1 cellular context compared by ENCODE assay signal in the genomic region with DNA sequence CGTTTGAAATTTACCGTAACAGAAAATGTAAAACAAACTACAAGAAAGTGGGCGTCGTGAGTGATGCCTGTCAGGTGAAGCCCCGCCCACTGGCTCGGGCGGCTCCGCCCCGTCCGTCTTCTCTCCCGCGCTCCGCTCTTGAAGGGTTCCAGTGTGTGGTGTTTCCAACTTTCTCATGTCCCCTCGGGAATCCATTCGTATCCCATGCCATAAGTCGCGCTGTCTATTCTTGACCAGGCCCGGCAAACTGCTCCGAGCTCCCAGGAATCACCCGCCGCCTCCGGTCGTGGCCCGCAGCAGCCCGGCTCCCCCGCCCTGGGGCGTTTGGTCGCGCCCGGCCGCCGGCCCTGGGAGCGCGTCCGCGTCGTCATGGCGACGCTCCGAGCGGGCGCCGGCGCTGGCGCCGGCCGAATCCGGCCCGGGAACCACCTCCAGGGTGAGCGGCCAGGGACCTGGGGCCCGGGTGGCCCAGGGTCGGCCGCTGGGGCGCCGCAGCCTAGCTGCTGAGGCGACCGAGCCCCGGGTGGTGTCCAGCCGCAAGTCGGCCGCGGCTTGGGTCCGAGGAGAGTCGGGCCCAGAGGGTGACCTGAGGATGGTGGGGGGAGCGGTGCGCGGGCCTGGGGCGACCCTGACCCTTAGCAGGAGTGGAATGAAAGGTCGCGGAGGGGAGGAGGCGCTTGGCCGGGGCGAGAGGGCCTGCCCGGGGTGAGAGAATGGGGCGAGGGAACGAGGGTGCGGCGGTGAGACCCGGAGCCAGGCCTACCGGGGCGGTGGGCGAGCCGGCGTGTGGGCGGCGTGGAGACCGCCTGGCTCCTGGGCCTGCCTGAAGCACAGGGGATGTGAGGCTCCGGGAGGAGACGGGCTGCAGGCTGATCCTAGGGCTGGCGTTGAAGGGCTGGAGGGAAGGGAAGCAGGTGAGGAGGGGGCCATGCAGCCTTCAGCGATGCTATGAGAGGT.
TF ChIP-seq lines count a peak whose summit lies in the region.

A gene (plus strand): TSS at position 375 of the 957 bp plus-strand sequence. CDS start 1,683 bp downstream, outside the sequence.

TF ChIP-seq in HepG2, 621 proteins besides CTCF, POLR2A, EP300 and RAD21 (continued from another document and continues in another):
- TF ChIP-seq, protein P1, sequence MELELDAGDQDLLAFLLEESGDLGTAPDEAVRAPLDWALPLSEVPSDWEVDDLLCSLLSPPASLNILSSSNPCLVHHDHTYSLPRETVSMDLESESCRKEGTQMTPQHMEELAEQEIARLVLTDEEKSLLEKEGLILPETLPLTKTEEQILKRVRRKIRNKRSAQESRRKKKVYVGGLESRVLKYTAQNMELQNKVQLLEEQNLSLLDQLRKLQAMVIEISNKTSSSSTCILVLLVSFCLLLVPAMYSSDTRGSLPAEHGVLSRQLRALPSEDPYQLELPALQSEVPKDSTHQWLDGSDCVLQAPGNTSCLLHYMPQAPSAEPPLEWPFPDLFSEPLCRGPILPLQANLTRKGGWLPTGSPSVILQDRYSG (CRISPR knock-in tag; IDR thresholded peaks at IDR 0.05), result no peak
- TF ChIP-seq, protein P2, sequence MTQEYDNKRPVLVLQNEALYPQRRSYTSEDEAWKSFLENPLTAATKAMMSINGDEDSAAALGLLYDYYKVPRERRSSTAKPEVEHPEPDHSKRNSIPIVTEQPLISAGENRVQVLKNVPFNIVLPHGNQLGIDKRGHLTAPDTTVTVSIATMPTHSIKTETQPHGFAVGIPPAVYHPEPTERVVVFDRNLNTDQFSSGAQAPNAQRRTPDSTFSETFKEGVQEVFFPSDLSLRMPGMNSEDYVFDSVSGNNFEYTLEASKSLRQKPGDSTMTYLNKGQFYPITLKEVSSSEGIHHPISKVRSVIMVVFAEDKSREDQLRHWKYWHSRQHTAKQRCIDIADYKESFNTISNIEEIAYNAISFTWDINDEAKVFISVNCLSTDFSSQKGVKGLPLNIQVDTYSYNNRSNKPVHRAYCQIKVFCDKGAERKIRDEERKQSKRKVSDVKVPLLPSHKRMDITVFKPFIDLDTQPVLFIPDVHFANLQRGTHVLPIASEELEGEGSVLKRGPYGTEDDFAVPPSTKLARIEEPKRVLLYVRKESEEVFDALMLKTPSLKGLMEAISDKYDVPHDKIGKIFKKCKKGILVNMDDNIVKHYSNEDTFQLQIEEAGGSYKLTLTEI (CRISPR knock-in tag; conservative IDR thresholded peaks at IDR 0.05), result no peak
- TF ChIP-seq ZKSCAN1 (IDR thresholded peaks at IDR 0.05; ENCODE audit: low read length) (no peak), ZNF263 (CRISPR knock-in tag; IDR thresholded peaks at IDR 0.05) (no peak), ZMYM3 (CRISPR knock-in tag; IDR thresholded peaks at IDR 0.05) (no peak), RAD51 (IDR thresholded peaks at IDR 0.05; ENCODE audit: borderline replicate concordance) (no peak), ZNF549 (CRISPR knock-in tag; IDR thresholded peaks at IDR 0.05) (no peak), ZBTB7A (CRISPR knock-in tag; IDR thresholded peaks at IDR 0.05) (0 out of 2 replicates have a peak, but pooled peaks have one; percentile 17), ZSCAN31 (CRISPR knock-in tag; IDR thresholded peaks at IDR 0.05; ENCODE audit: low read depth) (peak; percentile 49; the same call in 1 of the 2 replicates), MAFG (CRISPR knock-in tag; IDR thresholded peaks at IDR 0.05) (no peak), ZC3H13 (CRISPR knock-in tag; IDR thresholded peaks at IDR 0.05) (no peak), DPF2 (CRISPR knock-in tag; IDR thresholded peaks at IDR 0.05; ENCODE audit: borderline replicate concordance, low read depth) (no peak), SYNCRIP (IDR thresholded peaks at IDR 0.05; ENCODE audit: insufficient read depth, low read depth, low read length) (no peak), ZNF670 (CRISPR knock-in tag; IDR thresholded peaks at IDR 0.05; ENCODE audit: borderline replicate concordance) (no peak), HOXA9 (CRISPR knock-in tag; IDR thresholded peaks at IDR 0.05; ENCODE audit: borderline replicate concordance) (no peak), SNRNP70 (IDR thresholded peaks at IDR 0.05; ENCODE audit: low read depth, low read length) (no peak), TCF12 (IDR thresholded peaks at IDR 0.05) (no peak), TCF12 (CRISPR knock-in tag; IDR thresholded peaks at IDR 0.05) (no peak), ATAD3A (CRISPR knock-in tag; IDR thresholded peaks at IDR 0.05) (no peak), ZKSCAN8 (CRISPR knock-in tag; IDR thresholded peaks at IDR 0.05; ENCODE audit: borderline replicate concordance) (0 out of 2 replicates have a peak, but pooled peaks have one; percentile 19), ZNF331 (CRISPR knock-in tag; IDR thresholded peaks at IDR 0.05) (no peak), ZNF225 (CRISPR knock-in tag; IDR thresholded peaks at IDR 0.05) (no peak), ZNF562 (CRISPR knock-in tag; IDR thresholded peaks at IDR 0.05; ENCODE audit: borderline replicate concordance) (no peak)
- TF ChIP-seq, protein P3, sequence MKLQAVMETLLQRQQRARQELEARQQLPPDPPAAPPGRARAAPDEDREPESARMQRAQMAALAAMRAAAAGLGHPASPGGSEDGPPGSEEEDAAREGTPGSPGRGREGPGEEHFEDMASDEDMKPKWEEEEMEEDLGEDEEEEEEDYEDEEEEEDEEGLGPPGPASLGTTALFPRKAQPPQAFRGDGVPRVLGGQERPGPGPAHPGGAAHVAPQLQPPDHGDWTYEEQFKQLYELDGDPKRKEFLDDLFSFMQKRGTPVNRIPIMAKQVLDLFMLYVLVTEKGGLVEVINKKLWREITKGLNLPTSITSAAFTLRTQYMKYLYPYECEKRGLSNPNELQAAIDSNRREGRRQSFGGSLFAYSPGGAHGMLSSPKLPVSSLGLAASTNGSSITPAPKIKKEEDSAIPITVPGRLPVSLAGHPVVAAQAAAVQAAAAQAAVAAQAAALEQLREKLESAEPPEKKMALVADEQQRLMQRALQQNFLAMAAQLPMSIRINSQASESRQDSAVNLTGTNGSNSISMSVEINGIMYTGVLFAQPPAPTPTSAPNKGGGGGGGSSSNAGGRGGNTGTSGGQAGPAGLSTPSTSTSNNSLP (IDR thresholded peaks at IDR 0.05; ENCODE audit: low read depth, low read length), result no peak
- TF ChIP-seq, protein P4, sequence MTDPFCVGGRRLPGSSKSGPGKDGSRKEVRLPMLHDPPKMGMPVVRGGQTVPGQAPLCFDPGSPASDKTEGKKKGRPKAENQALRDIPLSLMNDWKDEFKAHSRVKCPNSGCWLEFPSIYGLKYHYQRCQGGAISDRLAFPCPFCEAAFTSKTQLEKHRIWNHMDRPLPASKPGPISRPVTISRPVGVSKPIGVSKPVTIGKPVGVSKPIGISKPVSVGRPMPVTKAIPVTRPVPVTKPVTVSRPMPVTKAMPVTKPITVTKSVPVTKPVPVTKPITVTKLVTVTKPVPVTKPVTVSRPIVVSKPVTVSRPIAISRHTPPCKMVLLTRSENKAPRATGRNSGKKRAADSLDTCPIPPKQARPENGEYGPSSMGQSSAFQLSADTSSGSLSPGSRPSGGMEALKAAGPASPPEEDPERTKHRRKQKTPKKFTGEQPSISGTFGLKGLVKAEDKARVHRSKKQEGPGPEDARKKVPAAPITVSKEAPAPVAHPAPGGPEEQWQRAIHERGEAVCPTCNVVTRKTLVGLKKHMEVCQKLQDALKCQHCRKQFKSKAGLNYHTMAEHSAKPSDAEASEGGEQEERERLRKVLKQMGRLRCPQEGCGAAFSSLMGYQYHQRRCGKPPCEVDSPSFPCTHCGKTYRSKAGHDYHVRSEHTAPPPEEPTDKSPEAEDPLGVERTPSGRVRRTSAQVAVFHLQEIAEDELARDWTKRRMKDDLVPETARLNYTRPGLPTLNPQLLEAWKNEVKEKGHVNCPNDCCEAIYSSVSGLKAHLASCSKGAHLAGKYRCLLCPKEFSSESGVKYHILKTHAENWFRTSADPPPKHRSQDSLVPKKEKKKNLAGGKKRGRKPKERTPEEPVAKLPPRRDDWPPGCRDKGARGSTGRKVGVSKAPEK (CRISPR knock-in tag; IDR thresholded peaks at IDR 0.05; ENCODE audit: borderline replicate concordance), result no peak
- TF ChIP-seq, protein P5, sequence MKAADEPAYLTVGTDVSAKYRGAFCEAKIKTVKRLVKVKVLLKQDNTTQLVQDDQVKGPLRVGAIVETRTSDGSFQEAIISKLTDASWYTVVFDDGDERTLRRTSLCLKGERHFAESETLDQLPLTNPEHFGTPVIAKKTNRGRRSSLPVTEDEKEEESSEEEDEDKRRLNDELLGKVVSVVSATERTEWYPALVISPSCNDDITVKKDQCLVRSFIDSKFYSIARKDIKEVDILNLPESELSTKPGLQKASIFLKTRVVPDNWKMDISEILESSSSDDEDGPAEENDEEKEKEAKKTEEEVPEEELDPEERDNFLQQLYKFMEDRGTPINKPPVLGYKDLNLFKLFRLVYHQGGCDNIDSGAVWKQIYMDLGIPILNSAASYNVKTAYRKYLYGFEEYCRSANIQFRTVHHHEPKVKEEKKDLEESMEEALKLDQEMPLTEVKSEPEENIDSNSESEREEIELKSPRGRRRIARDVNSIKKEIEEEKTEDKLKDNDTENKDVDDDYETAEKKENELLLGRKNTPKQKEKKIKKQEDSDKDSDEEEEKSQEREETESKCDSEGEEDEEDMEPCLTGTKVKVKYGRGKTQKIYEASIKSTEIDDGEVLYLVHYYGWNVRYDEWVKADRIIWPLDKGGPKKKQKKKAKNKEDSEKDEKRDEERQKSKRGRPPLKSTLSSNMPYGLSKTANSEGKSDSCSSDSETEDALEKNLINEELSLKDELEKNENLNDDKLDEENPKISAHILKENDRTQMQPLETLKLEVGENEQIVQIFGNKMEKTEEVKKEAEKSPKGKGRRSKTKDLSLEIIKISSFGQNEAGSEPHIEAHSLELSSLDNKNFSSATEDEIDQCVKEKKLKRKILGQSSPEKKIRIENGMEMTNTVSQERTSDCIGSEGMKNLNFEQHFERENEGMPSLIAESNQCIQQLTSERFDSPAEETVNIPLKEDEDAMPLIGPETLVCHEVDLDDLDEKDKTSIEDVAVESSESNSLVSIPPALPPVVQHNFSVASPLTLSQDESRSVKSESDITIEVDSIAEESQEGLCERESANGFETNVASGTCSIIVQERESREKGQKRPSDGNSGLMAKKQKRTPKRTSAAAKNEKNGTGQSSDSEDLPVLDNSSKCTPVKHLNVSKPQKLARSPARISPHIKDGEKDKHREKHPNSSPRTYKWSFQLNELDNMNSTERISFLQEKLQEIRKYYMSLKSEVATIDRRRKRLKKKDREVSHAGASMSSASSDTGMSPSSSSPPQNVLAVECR (CRISPR knock-in tag; IDR thresholded peaks at IDR 0.05; ENCODE audit: borderline replicate concordance), result peak; percentile 70; the same call in 1 of the 2 replicates
- TF ChIP-seq, protein P6, sequence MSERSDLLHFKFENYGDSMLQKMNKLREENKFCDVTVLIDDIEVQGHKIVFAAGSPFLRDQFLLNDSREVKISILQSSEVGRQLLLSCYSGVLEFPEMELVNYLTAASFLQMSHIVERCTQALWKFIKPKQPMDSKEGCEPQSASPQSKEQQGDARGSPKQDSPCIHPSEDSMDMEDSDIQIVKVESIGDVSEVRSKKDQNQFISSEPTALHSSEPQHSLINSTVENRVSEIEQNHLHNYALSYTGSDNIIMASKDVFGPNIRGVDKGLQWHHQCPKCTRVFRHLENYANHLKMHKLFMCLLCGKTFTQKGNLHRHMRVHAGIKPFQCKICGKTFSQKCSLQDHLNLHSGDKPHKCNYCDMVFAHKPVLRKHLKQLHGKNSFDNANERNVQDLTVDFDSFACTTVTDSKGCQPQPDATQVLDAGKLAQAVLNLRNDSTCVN (CRISPR knock-in tag; IDR thresholded peaks at IDR 0.05; ENCODE audit: borderline replicate concordance), result 0 out of 2 replicates have a peak, but pooled peaks have one; percentile 46
- TF ChIP-seq, protein P7, sequence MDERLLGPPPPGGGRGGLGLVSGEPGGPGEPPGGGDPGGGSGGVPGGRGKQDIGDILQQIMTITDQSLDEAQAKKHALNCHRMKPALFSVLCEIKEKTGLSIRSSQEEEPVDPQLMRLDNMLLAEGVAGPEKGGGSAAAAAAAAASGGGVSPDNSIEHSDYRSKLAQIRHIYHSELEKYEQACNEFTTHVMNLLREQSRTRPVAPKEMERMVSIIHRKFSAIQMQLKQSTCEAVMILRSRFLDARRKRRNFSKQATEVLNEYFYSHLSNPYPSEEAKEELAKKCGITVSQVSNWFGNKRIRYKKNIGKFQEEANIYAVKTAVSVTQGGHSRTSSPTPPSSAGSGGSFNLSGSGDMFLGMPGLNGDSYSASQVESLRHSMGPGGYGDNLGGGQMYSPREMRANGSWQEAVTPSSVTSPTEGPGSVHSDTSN (CRISPR knock-in tag; IDR thresholded peaks at IDR 0.05), result 0 out of 2 replicates have a peak, but pooled peaks have one; percentile 46
- TF ChIP-seq, protein P8, sequence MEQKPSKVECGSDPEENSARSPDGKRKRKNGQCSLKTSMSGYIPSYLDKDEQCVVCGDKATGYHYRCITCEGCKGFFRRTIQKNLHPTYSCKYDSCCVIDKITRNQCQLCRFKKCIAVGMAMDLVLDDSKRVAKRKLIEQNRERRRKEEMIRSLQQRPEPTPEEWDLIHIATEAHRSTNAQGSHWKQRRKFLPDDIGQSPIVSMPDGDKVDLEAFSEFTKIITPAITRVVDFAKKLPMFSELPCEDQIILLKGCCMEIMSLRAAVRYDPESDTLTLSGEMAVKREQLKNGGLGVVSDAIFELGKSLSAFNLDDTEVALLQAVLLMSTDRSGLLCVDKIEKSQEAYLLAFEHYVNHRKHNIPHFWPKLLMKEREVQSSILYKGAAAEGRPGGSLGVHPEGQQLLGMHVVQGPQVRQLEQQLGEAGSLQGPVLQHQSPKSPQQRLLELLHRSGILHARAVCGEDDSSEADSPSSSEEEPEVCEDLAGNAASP (CRISPR knock-in tag; IDR thresholded peaks at IDR 0.05; ENCODE audit: borderline replicate concordance), result 0 out of 2 replicates have a peak, but pooled peaks have one; percentile 28
- TF ChIP-seq, protein P9, sequence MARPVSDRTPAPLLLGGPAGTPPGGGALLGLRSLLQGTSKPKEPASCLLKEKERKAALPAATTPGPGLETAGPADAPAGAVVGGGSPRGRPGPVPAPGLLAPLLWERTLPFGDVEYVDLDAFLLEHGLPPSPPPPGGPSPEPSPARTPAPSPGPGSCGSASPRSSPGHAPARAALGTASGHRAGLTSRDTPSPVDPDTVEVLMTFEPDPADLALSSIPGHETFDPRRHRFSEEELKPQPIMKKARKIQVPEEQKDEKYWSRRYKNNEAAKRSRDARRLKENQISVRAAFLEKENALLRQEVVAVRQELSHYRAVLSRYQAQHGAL (CRISPR knock-in tag; IDR thresholded peaks at IDR 0.05; ENCODE audit: not compliant biosample characterization), result peak; percentile 48
- TF ChIP-seq, protein P10, sequence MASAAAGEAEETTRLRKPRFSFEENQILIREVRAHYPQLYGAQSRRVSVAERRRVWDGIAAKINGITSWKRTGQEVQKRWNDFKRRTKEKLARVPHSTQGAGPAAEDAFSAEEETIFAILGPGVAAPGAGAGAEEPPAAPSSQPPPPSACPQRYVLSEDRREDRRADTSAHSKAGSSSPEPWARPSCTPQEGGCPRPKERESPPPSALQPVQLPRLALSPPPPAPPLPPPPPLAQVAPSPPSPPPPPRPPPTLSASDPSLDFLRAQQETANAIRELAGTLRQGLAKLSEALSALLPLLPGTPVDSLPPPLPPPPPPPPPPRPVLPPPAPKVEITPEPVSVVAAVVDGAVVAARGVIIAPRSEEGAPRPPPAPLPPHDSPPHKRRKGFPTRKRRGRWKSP (CRISPR knock-in tag; IDR thresholded peaks at IDR 0.05), result peak; percentile 63; the same call in 1 of the 2 replicates
- TF ChIP-seq, protein P11, sequence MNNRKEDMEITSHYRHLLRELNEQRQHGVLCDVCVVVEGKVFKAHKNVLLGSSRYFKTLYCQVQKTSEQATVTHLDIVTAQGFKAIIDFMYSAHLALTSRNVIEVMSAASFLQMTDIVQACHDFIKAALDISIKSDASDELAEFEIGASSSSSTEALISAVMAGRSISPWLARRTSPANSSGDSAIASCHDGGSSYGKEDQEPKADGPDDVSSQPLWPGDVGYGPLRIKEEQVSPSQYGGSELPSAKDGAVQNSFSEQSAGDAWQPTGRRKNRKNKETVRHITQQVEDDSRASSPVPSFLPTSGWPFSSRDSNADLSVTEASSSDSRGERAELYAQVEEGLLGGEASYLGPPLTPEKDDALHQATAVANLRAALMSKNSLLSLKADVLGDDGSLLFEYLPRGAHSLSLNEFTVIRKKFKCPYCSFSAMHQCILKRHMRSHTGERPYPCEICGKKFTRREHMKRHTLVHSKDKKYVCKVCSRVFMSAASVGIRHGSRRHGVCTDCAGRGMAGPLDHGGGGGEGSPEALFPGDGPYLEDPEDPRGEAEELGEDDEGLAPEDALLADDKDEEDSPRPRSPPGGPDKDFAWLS (CRISPR knock-in tag; IDR thresholded peaks at IDR 0.05; ENCODE audit: borderline replicate concordance), result no peak
